Comparison of ENCODE assay signal across 8 cellular contexts in genomic region chr5:122050959-122051358, GRCh38. TPM values are rescaled to one million over a fixed set of nuclear protein-coding genes. Genes with fewer than 3 reads are reported as not detected.
"Had no signal": no experiment of that assay in that cellular context is flagged by ENCODE, and none has a peak within 500 bp of the region (broad histone marks: within the 10 kb centered on the region; RNA-seq: fewer than 3 reads in every experiment).

No MANE protein-coding gene starts in this region.

- H3K4me2 ChIP-seq: GM23338 had no signal

- H3K9me3 Mint-ChIP-seq: GM23338 had no signal

- DNase-seq: H9, HCEC 1CT, KBM-7 had no signal

- H3K4me3 Mint-ChIP-seq: GM23338, H9 had no signal

- FAIRE-seq: H1, H54, HTR-8/SVneo had no signal

- H3K4me1 Mint-ChIP-seq: GM23338, H9 had no signal

- H2AFZ ChIP-seq: GM23338 had no signal

- ATAC-seq: GM23338 had no signal

- H3K4me3 ChIP-seq: GM23338 had no signal

- H3K27ac Mint-ChIP-seq: GM23338 had no signal

RNA-seq across cellular contexts. Expression of gene LOX, which starts 27.1 kb away (rescaled TPM):
- total RNA-seq: HT-29 had no signal
